Comparison of ENCODE assay signal across 29 cellular contexts in genomic region chrX:16136080-16136479, GRCh38. TPM values are rescaled to one million over a fixed set of nuclear protein-coding genes. Genes with fewer than 3 reads are reported as not detected.
"Had no signal": no experiment of that assay in that cellular context is flagged by ENCODE, and none has a peak within 500 bp of the region (broad histone marks: within the 10 kb centered on the region; RNA-seq: fewer than 3 reads in every experiment).

No MANE protein-coding gene starts in this region.

- FAIRE-seq: bronchial epithelial cell had no signal

- H3K27me3 Mint-ChIP-seq: activated B cell treated with CpG ODN at 0.5 μM for 24 hours had no signal

- H3K27ac Mint-ChIP-seq: activated B cell treated with CpG ODN at 0.5 μM for 24 hours; activated CD4-positive, alpha-beta T cell treated with anti-CD3 and anti-CD28 coated beads, Interleukin-2, amount 10 ng/mL, durations not matched to agents 24 days and 14 days; activated CD8-positive, alpha-beta memory T cell treated with anti-CD3 and anti-CD28 coated beads, Interleukin-2, amount 10 ng/mL, durations not matched to agents 7 days and 5 days; activated naive CD4-positive, alpha-beta T cell treated with anti-CD3 and anti-CD28 coated beads, Interleukin-2, amount 50 U/mL, for 72 hours; activated naive CD8-positive, alpha-beta T cell treated with anti-CD3 and anti-CD28 coated beads, Interleukin-2, amount 50 U/mL, for 24 hours; activated T-cell treated with anti-CD3 and anti-CD28 coated beads, Interleukin-2, amount 50 U/mL, for 24 hours; activated T-helper 1 cell treated with anti-CD3 and anti-CD28 coated beads, Interleukin-12 subunit alpha, Interleukin-12 subunit beta, Interleukin-2, Interleukin-4 antibody, amounts not matched to agents 30 ng/mL and 10 ng/mL and 1 ng/mL, durations not matched to agents 14 hours and 24 hours and 36 hours; T-helper 1 cell treated with Interleukin-12 subunit alpha and Interleukin-12 subunit beta and Interleukin-4 antibody, amounts not matched to agents 30 μg/mL and 1 μg/mL, for 36 hours had no signal

- H3K9me3 Mint-ChIP-seq: activated B cell treated with CpG ODN at 0.5 μM for 24 hours; activated CD4-positive, alpha-beta T cell treated with anti-CD3 and anti-CD28 coated beads, Interleukin-2, amount 10 ng/mL, durations not matched to agents 24 days and 14 days; activated naive CD4-positive, alpha-beta T cell treated with anti-CD3 and anti-CD28 coated beads, Interleukin-2, amount 50 U/mL, for 72 hours; activated naive CD8-positive, alpha-beta T cell treated with anti-CD3 and anti-CD28 coated beads, Interleukin-2, amount 50 U/mL, for 24 hours; activated T-cell treated with anti-CD3 and anti-CD28 coated beads, Interleukin-2, amount 50 U/mL, for 24 hours; activated T-helper 1 cell treated with anti-CD3 and anti-CD28 coated beads, Interleukin-12 subunit alpha, Interleukin-12 subunit beta, Interleukin-2, Interleukin-4 antibody, amounts not matched to agents 30 ng/mL and 10 ng/mL and 1 ng/mL, durations not matched to agents 14 hours and 24 hours and 36 hours; T-helper 1 cell treated with Interleukin-12 subunit alpha and Interleukin-12 subunit beta and Interleukin-4 antibody, amounts not matched to agents 30 μg/mL and 1 μg/mL, for 36 hours had no signal

- H3K36me3 Mint-ChIP-seq: activated CD8-positive, alpha-beta memory T cell treated with anti-CD3 and anti-CD28 coated beads, Interleukin-2, amount 10 ng/mL, durations not matched to agents 7 days and 5 days; activated naive CD4-positive, alpha-beta T cell treated with anti-CD3 and anti-CD28 coated beads, Interleukin-2, amount 50 U/mL, for 72 hours had no signal

- H3K9me3 ChIP-seq: ascending aorta, body of pancreas, MG63, Peyer's patch, SJCRH30 had no signal

- H3K36me3 ChIP-seq: ascending aorta, MG63, Peyer's patch, SJCRH30 had no signal

- H3K27ac ChIP-seq: ascending aorta, body of pancreas, Peyer's patch, RWPE1, SJCRH30 had no signal

- H3K4me3 Mint-ChIP-seq: activated B cell treated with CpG ODN at 0.5 μM for 24 hours; activated CD4-positive, alpha-beta T cell treated with anti-CD3 and anti-CD28 coated beads, Interleukin-2, amount 10 ng/mL, durations not matched to agents 24 days and 14 days; activated CD8-positive, alpha-beta memory T cell treated with anti-CD3 and anti-CD28 coated beads, Interleukin-2, amount 10 ng/mL, durations not matched to agents 7 days and 5 days; activated naive CD8-positive, alpha-beta T cell treated with anti-CD3 and anti-CD28 coated beads, Interleukin-2, amount 50 U/mL, for 24 hours; activated T-cell treated with anti-CD3 and anti-CD28 coated beads, Interleukin-2, amount 50 U/mL, for 24 hours; activated T-helper 1 cell treated with anti-CD3 and anti-CD28 coated beads, Interleukin-12 subunit alpha, Interleukin-12 subunit beta, Interleukin-2, Interleukin-4 antibody, amounts not matched to agents 30 ng/mL and 10 ng/mL and 1 ng/mL, durations not matched to agents 14 hours and 24 hours and 36 hours; T-helper 1 cell treated with Interleukin-12 subunit alpha and Interleukin-12 subunit beta and Interleukin-4 antibody, amounts not matched to agents 30 μg/mL and 1 μg/mL, for 36 hours had no signal

- ATAC-seq: activated CD8-positive, alpha-beta memory T cell treated with anti-CD3 and anti-CD28 coated beads, Interleukin-2, amount 10 ng/mL, durations not matched to agents 7 days and 5 days; activated naive CD4-positive, alpha-beta T cell treated with anti-CD3 and anti-CD28 coated beads, Interleukin-2, amount 50 U/mL, for 72 hours; activated naive CD8-positive, alpha-beta T cell treated with anti-CD3 and anti-CD28 coated beads, Interleukin-2, amount 50 U/mL, for 24 hours; body of pancreas had no signal

- H3K4me1 Mint-ChIP-seq: activated CD4-positive, alpha-beta T cell treated with anti-CD3 and anti-CD28 coated beads, Interleukin-2, amount 10 ng/mL, durations not matched to agents 24 days and 14 days; activated CD8-positive, alpha-beta memory T cell treated with anti-CD3 and anti-CD28 coated beads, Interleukin-2, amount 10 ng/mL, durations not matched to agents 7 days and 5 days had no signal

- DNase-seq: activated B cell treated with CpG ODN at 0.5 μM for 24 hours; activated CD4-positive, alpha-beta T cell treated with anti-CD3 and anti-CD28 coated beads for 1 hour; activated CD4-positive, alpha-beta T cell treated with anti-CD3 and anti-CD28 coated beads, Interleukin-2, amount 10 ng/mL, durations not matched to agents 24 days and 14 days; activated CD4-positive, alpha-beta T cell treated with anti-CD3 and anti-CD28 coated beads, Interleukin-2, amount 50 U/mL, for 48 hours; activated CD8-positive, alpha-beta memory T cell treated with anti-CD3 and anti-CD28 coated beads, Interleukin-2, amount 10 ng/mL, durations not matched to agents 7 days and 5 days; activated effector memory CD4-positive, alpha-beta T cell treated with Interleukin-2 at 50 U/mL for 16 hours; activated naive CD4-positive, alpha-beta T cell treated with Interleukin-2 at 50 U/mL for 16 hours; activated naive CD8-positive, alpha-beta T cell treated with anti-CD3 and anti-CD28 coated beads, Interleukin-2, amount 50 U/mL, for 24 hours; activated T-cell treated with anti-CD3 and anti-CD28 coated beads, Interleukin-2, amount 50 U/mL, for 24 hours; amniotic stem cell; body of pancreas; central memory CD4-positive, alpha-beta T cell; MG63; NCI-H1417; NCI-H1930; NCI-H2107; NCI-H2171 treated with DMSO at 0.1 percent for 48 hours; NCI-H226; NCI-H526 treated with DMSO at 0.1 percent for 48 hours; Peyer's patch; Right ventricle myocardium superior; SJCRH30 had no signal

- H3K4me1 ChIP-seq: ascending aorta, Peyer's patch, SJCRH30 had no signal

- H3K27me3 ChIP-seq: ascending aorta, body of pancreas, MG63, Peyer's patch, SJCRH30 had no signal

- H3K4me3 ChIP-seq: ascending aorta, body of pancreas, MG63, Peyer's patch, SJCRH30 had no signal

RNA-seq across cellular contexts. Expression of gene GRPR, which starts 12.7 kb away (rescaled TPM):
- total RNA-seq: activated CD4-positive, alpha-beta T cell treated with anti-CD3 and anti-CD28 coated beads, Interleukin-2, amount 10 ng/mL, durations not matched to agents 24 days and 14 days; activated CD8-positive, alpha-beta memory T cell treated with anti-CD3 and anti-CD28 coated beads, Interleukin-2, amount 10 ng/mL, durations not matched to agents 7 days and 5 days; activated naive CD4-positive, alpha-beta T cell treated with anti-CD3 and anti-CD28 coated beads, Interleukin-2, amount 50 U/mL, for 72 hours; activated T-helper 1 cell treated with anti-CD3 and anti-CD28 coated beads, Interleukin-12 subunit alpha, Interleukin-12 subunit beta, Interleukin-2, Interleukin-4 antibody, amounts not matched to agents 30 ng/mL and 10 ng/mL and 1 ng/mL, durations not matched to agents 14 hours and 24 hours and 36 hours; bronchial epithelial cell; NCI-H460; Peyer's patch had no signal

RNA-seq across cellular contexts. Expression of gene MAGEB17, which starts 31.2 kb away (rescaled TPM):
- total RNA-seq: activated B cell treated with CpG ODN at 0.5 μM for 24 hours; activated CD4-positive, alpha-beta T cell treated with anti-CD3 and anti-CD28 coated beads, Interleukin-2, amount 10 ng/mL, durations not matched to agents 24 days and 14 days; activated CD8-positive, alpha-beta memory T cell treated with anti-CD3 and anti-CD28 coated beads, Interleukin-2, amount 10 ng/mL, durations not matched to agents 7 days and 5 days; activated naive CD4-positive, alpha-beta T cell treated with anti-CD3 and anti-CD28 coated beads, Interleukin-2, amount 50 U/mL, for 72 hours; activated T-helper 1 cell treated with anti-CD3 and anti-CD28 coated beads, Interleukin-12 subunit alpha, Interleukin-12 subunit beta, Interleukin-2, Interleukin-4 antibody, amounts not matched to agents 30 ng/mL and 10 ng/mL and 1 ng/mL, durations not matched to agents 14 hours and 24 hours and 36 hours; ascending aorta; bronchial epithelial cell; NCI-H460; Peyer's patch; Right ventricle myocardium superior had no signal
